Comparison of ENCODE assay signal across 8 cellular contexts in the genomic region with DNA sequence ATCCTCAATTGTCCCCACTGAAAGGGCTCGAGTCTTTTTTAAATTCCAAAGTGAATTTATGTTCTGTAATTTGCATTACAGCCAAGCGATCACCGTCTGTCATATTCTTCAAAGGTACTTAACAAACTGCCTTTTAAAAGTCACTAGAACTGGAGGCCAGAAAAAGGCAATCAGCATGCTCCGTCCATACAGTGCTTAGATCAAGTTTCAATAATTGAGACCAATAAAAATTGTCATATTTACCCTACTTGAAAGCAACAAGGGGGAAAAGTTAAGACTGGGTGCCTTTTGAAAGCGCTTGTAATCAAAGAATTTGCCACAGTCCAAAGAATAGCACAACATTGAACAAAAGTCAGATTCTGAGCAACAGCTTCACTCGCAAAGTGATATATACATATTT. TPM values are rescaled to one million over a fixed set of nuclear protein-coding genes. Genes with fewer than 3 reads are reported as not detected.
DNase-seq lines count a peak whose midpoint lies in the region; ATAC-seq and TF ChIP-seq lines count a peak whose summit lies in the region.

No MANE protein-coding gene starts in this region.

- H3K36me3 Mint-ChIP-seq in activated T-cell treated with anti-CD3 and anti-CD28 coated beads, Interleukin-2, amount 50 U/mL, for 4 hours (ENCODE audit: insufficient read depth) = no peaks in the 10 kb centered on the region
- no peaks in the 10 kb centered on the region for H3K36me3 Mint-ChIP-seq in activated naive CD8-positive, alpha-beta T cell

- H3K27ac Mint-ChIP-seq in activated naive CD8-positive, alpha-beta T cell = peak overlapping the region; percentile 73

- H3K27me3 ChIP-seq in kidney epithelial cell (ENCODE audit: control insufficient read depth, insufficient read depth, low read length) (no peaks in the 10 kb centered on the region), tibial artery (no peaks in the 10 kb centered on the region)

- no peak for TF ChIP-seq CTCF in kidney epithelial cell (IDR thresholded peaks at IDR 0.05; ENCODE audit: insufficient read depth, low read length, poor library complexity, severe bottlenecking)
- no peak for TF ChIP-seq CTCF in tibial artery (IDR thresholded peaks at IDR 0.05)

- intact Hi-C loops in tibial artery (cut with DNase I; ENCODE audit: low total_unique reads) = loop anchor here (10.0 kb wide), 1 partner anchor 112 kb away; no protein-coding TSS in a partner anchor

- peak overlapping the region; percentile 92 for H3K4me3 Mint-ChIP-seq in activated T-cell treated with anti-CD3 and anti-CD28 coated beads, Interleukin-2, amount 50 U/mL, for 4 hours
- peak overlapping the region; percentile 97 for H3K4me3 Mint-ChIP-seq in activated naive CD8-positive, alpha-beta T cell

- peak overlapping the region; percentile 99 for H3K27ac ChIP-seq in tibial artery

- no peak for DNase-seq in activated T-cell treated with anti-CD3 and anti-CD28 coated beads, Interleukin-2, amount 50 U/mL, for 4 hours
- no peak for DNase-seq in activated T-cell treated with anti-CD3 and anti-CD28 coated beads, Interleukin-2, amount 50 U/mL, for 1 hour
- DNase-seq in kidney epithelial cell (ENCODE audit: low read depth) (no peak), tibial artery (no peak), NAMALWA (ENCODE audit: low spot score) (no peak), NOMO-1 (lab: John Stamatoyannopoulos, UW; ENCODE audit: unreplicated experiment in 2 of 2) (no peak)

- ATAC-seq in activated T-cell treated with anti-CD3 and anti-CD28 coated beads, Interleukin-2, amount 50 U/mL, for 4 hours = no peak
- no peak for ATAC-seq in HG03520 (IDR thresholded peaks at IDR 0.05; ENCODE audit: unreplicated experiment)

- peaks cover 0 to 41% (median 29%) of the 10 kb centered on the region in 4 donors for H3K4me1 ChIP-seq in tibial artery

- H3K4me1 Mint-ChIP-seq in activated T-cell treated with anti-CD3 and anti-CD28 coated beads, Interleukin-2, amount 50 U/mL, for 4 hours (ENCODE audit: low read depth) = peaks cover 14% of the 10 kb centered on the region
- H3K4me1 Mint-ChIP-seq in activated naive CD8-positive, alpha-beta T cell (ENCODE audit: low read depth) = peaks cover 16% of the 10 kb centered on the region

- H3K36me3 ChIP-seq in kidney epithelial cell (ENCODE audit: control insufficient read depth, insufficient read depth, low read length) (no peaks in the 10 kb centered on the region), tibial artery (no peaks in the 10 kb centered on the region)

- peaks cover 57% of the 10 kb centered on the region for H3K27me3 Mint-ChIP-seq in activated T-cell treated with anti-CD3 and anti-CD28 coated beads, Interleukin-2, amount 50 U/mL, for 4 hours (ENCODE audit: low read depth)
- H3K27me3 Mint-ChIP-seq in activated naive CD8-positive, alpha-beta T cell = peaks cover 33% of the 10 kb centered on the region

- no peaks in the 10 kb centered on the region for H3K9me3 ChIP-seq in tibial artery

- H3K9me3 Mint-ChIP-seq in activated T-cell treated with anti-CD3 and anti-CD28 coated beads, Interleukin-2, amount 50 U/mL, for 4 hours = no peaks in the 10 kb centered on the region
- H3K9me3 Mint-ChIP-seq in activated naive CD8-positive, alpha-beta T cell (ENCODE audit: low read depth) = no peaks in the 10 kb centered on the region

- H3K4me3 ChIP-seq in kidney epithelial cell (ENCODE audit: low read depth, low read length) (peak overlapping the region; percentile 70), tibial artery (peak overlapping the region; percentile 84 to 88)

RNA-seq across cellular contexts. Expression of a gene that starts 9.0 kb away (rescaled TPM):
- total RNA-seq in activated T-cell treated with anti-CD3 and anti-CD28 coated beads, Interleukin-2, amount 50 U/mL, for 4 hours = 1 to 10 TPM in 1 of 3 donors, under 1 TPM in 2; 0.29 to 2.5 (median 0.86) TPM
- 19.9 and 29.0 TPM in 2 replicates for total RNA-seq in kidney epithelial cell
